Comparison of ENCODE assay signal across 16 cellular contexts in the genomic region with DNA sequence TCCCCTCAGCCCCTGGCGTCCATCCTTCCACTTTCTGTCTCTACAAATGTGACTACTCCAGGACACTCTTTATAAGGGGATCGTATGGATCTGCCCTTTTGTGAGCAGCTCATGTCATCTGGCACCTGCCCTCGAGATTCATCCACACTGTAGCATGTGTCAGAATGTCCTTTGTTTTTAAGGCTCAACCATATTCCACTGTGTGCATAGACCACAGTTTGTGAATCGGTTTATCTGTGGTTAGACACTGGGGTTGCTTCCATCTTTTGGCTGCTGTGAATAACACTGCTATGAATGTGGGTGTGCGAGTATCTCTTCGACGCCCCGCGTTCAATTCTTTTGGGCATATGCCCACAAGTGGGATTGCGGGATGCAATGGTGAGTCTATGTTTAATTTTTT.
A peak's percentile ranks its signal among the peaks of the same experiment; 100 is the strongest.
DNase-seq lines count a peak whose midpoint lies in the region; ATAC-seq and TF ChIP-seq lines count a peak whose summit lies in the region.
"Had no signal": no experiment of that assay in that cellular context is flagged by ENCODE, and none has a peak within 500 bp of the region (broad histone marks: within the 10 kb centered on the region; RNA-seq: fewer than 3 reads in every experiment).

No MANE protein-coding gene starts in this region.

- no peaks in the 10 kb centered on the region for H3K36me3 ChIP-seq in HCT116 (ENCODE audit: control insufficient read depth in 1 of 2, insufficient read depth in 2 of 2, low read length in 2 of 2)

- H3K79me2 ChIP-seq in HCT116 (ENCODE audit: insufficient read depth, low read length), result no peaks in the 10 kb centered on the region

- TF ChIP-seq RAD21 in HCT116 (IDR thresholded peaks at IDR 0.05; ENCODE audit: low read depth), result no peak

- TF ChIP-seq CTCF in HCT116 (IDR thresholded peaks at IDR 0.05 in 2 of 3, conservative IDR thresholded peaks at IDR 0.05 in 1 of 3; ENCODE audit: borderline replicate concordance in 1 of 3, insufficient read depth in 1 of 3, low read depth in 2 of 3, low read length in 2 of 3) (no peak), endothelial cell (IDR thresholded peaks at IDR 0.05; ENCODE audit: unreplicated experiment) (no peak)

- no peak for ATAC-seq in HCT116
- no peak for ATAC-seq in activated T-helper 17 cell treated with anti-CD3 and anti-CD28 coated beads, Interleukin-2, amount 50 U/mL, for 72 hours (replicated peaks)
- ATAC-seq in activated T-cell treated with anti-CD3 and anti-CD28 coated beads, Interleukin-2, amount 50 U/mL, for 4 hours, result no peak
- ATAC-seq: GM12878, GM23338 had no signal

- H3K9me3 ChIP-seq in HCT116 (ENCODE audit: control insufficient read depth in 1 of 2, insufficient read depth in 1 of 2, low read depth in 1 of 2, low read length in 2 of 2), result no peaks in the 10 kb centered on the region

- peaks cover 3% of the 10 kb centered on the region for H3K27me3 Mint-ChIP-seq in endothelial cell (ENCODE audit: unreplicated experiment)
- H3K27me3 Mint-ChIP-seq in activated T-helper 17 cell treated with anti-CD3 and anti-CD28 coated beads, Interleukin-2, amount 50 U/mL, for 72 hours, result peaks cover 20% of the 10 kb centered on the region
- H3K27me3 Mint-ChIP-seq in activated T-cell treated with anti-CD3 and anti-CD28 coated beads, Interleukin-2, amount 50 U/mL, for 4 hours (ENCODE audit: low read depth), result peaks cover 16% of the 10 kb centered on the region
- peaks cover 8% of the 10 kb centered on the region for H3K27me3 Mint-ChIP-seq in activated T-helper 2 cell treated with anti-CD3 and anti-CD28 coated beads, Interferon-gamma antibody, Interleukin-2, Interleukin-4, amounts not matched to agents 10 μg/mL and 5 μg/mL and 100 μg/mL, durations not matched to agents 14 hours and 24 hours and 36 hours (ENCODE audit: low read depth)

- no TSS peak for BruUV-seq in HCT116 (replicated peaks; lab: Mats Ljungman, UMichigan)

- H3K9me3 Mint-ChIP-seq in endothelial cell (ENCODE audit: unreplicated experiment), result no peaks in the 10 kb centered on the region
- no peaks in the 10 kb centered on the region for H3K9me3 Mint-ChIP-seq in activated T-helper 17 cell treated with anti-CD3 and anti-CD28 coated beads, Interleukin-2, amount 50 U/mL, for 72 hours
- no peaks in the 10 kb centered on the region for H3K9me3 Mint-ChIP-seq in activated T-cell treated with anti-CD3 and anti-CD28 coated beads, Interleukin-2, amount 50 U/mL, for 4 hours
- no peaks in the 10 kb centered on the region for H3K9me3 Mint-ChIP-seq in activated T-helper 2 cell treated with anti-CD3 and anti-CD28 coated beads, Interferon-gamma antibody, Interleukin-2, Interleukin-4, amounts not matched to agents 10 μg/mL and 5 μg/mL and 100 μg/mL, durations not matched to agents 14 hours and 24 hours and 36 hours
- H3K9me3 Mint-ChIP-seq: CD4-positive, alpha-beta memory T cell; GM23338; H9; HFFc6 had no signal

- DNase-seq in HCT116 (ENCODE audit: low read depth, low spot score) (no peak), MV-4-11 (lab: John Stamatoyannopoulos, UW) (peak; percentile 37), endothelial cell (ENCODE audit: low spot score) (no peak)
- DNase-seq in activated T-cell treated with anti-CD3 and anti-CD28 coated beads, Interleukin-2, amount 50 U/mL, for 4 hours, result no peak
- no peak for DNase-seq in activated T-helper 2 cell treated with anti-CD3 and anti-CD28 coated beads, Interferon-gamma antibody, Interleukin-2, Interleukin-4, amounts not matched to agents 10 μg/mL and 5 μg/mL and 100 μg/mL, durations not matched to agents 14 hours and 24 hours and 36 hours (ENCODE audit: low spot score)
- DNase-seq: C1 segment of cervical spinal cord; Calu3; CD4-positive, alpha-beta memory T cell; COR-L47; DMS53; DMS79 treated with DMSO at 0.1 percent for 48 hours; H9; HFFc6 had no signal

- intact Hi-C loops in HCT116 (cut with micrococcal nuclease), result no loop called here
- intact Hi-C loops in activated T-helper 2 cell treated with anti-CD3 and anti-CD28 coated beads, Interferon-gamma antibody, Interleukin-2, Interleukin-4, amounts not matched to agents 10 μg/mL and 5 μg/mL and 100 μg/mL, durations not matched to agents 14 hours and 24 hours and 36 hours (cut with micrococcal nuclease), result no loop called here

- H2AFZ ChIP-seq in HCT116 (ENCODE audit: low read depth, low read length, poor library complexity, severe bottlenecking), result no peak overlapping the region
- H2AFZ ChIP-seq: GM23338 had no signal

- TF ChIP-seq POLR2A in HCT116 (IDR thresholded peaks at IDR 0.05; ENCODE audit: borderline replicate concordance, extremely low read depth, insufficient read depth, insufficient read length), result no peak

- no peaks in the 10 kb centered on the region for H4K20me1 ChIP-seq in HCT116 (ENCODE audit: insufficient read depth)

- H3K27ac ChIP-seq in HCT116 (ENCODE audit: low read depth, low read length), result no peak overlapping the region

- no peak overlapping the region for H3K4me3 ChIP-seq in HCT116 (replicated peaks in 1 of 2; ENCODE audit: low read depth in 1 of 2, low read length in 2 of 2)
- H3K4me3 ChIP-seq: GM12878, GM23338 had no signal

- H3K9me2 ChIP-seq in HCT116 (ENCODE audit: insufficient read depth), result no peaks in the 10 kb centered on the region

- H3K4me1 ChIP-seq in HCT116 (ENCODE audit: control insufficient read depth in 1 of 2, insufficient read depth in 2 of 2, low read length in 2 of 2), result no peaks in the 10 kb centered on the region

- H3K36me3 Mint-ChIP-seq in endothelial cell (ENCODE audit: low read depth, unreplicated experiment), result peaks cover 15% of the 10 kb centered on the region
- no peaks in the 10 kb centered on the region for H3K36me3 Mint-ChIP-seq in activated T-helper 17 cell treated with anti-CD3 and anti-CD28 coated beads, Interleukin-2, amount 50 U/mL, for 72 hours (ENCODE audit: low read depth)
- no peaks in the 10 kb centered on the region for H3K36me3 Mint-ChIP-seq in activated T-cell treated with anti-CD3 and anti-CD28 coated beads, Interleukin-2, amount 50 U/mL, for 4 hours (ENCODE audit: insufficient read depth)
- no peaks in the 10 kb centered on the region for H3K36me3 Mint-ChIP-seq in activated T-helper 2 cell treated with anti-CD3 and anti-CD28 coated beads, Interferon-gamma antibody, Interleukin-2, Interleukin-4, amounts not matched to agents 10 μg/mL and 5 μg/mL and 100 μg/mL, durations not matched to agents 14 hours and 24 hours and 36 hours (ENCODE audit: low read depth)
- H3K36me3 Mint-ChIP-seq: CD4-positive, alpha-beta memory T cell had no signal

- H3K4me1 Mint-ChIP-seq in endothelial cell (ENCODE audit: unreplicated experiment), result peaks cover 31% of the 10 kb centered on the region
- H3K4me1 Mint-ChIP-seq in activated T-helper 17 cell treated with anti-CD3 and anti-CD28 coated beads, Interleukin-2, amount 50 U/mL, for 72 hours, result no peaks in the 10 kb centered on the region
- no peaks in the 10 kb centered on the region for H3K4me1 Mint-ChIP-seq in activated T-cell treated with anti-CD3 and anti-CD28 coated beads, Interleukin-2, amount 50 U/mL, for 4 hours (ENCODE audit: low read depth)
- no peaks in the 10 kb centered on the region for H3K4me1 Mint-ChIP-seq in activated T-helper 2 cell treated with anti-CD3 and anti-CD28 coated beads, Interferon-gamma antibody, Interleukin-2, Interleukin-4, amounts not matched to agents 10 μg/mL and 5 μg/mL and 100 μg/mL, durations not matched to agents 14 hours and 24 hours and 36 hours (ENCODE audit: low read depth)
- H3K4me1 Mint-ChIP-seq: CD4-positive, alpha-beta memory T cell had no signal

- peak overlapping the region; percentile 31 for H3K27ac Mint-ChIP-seq in endothelial cell (ENCODE audit: unreplicated experiment)
- no peak overlapping the region for H3K27ac Mint-ChIP-seq in activated T-helper 17 cell treated with anti-CD3 and anti-CD28 coated beads, Interleukin-2, amount 50 U/mL, for 72 hours
- H3K27ac Mint-ChIP-seq in activated T-helper 2 cell treated with anti-CD3 and anti-CD28 coated beads, Interferon-gamma antibody, Interleukin-2, Interleukin-4, amounts not matched to agents 10 μg/mL and 5 μg/mL and 100 μg/mL, durations not matched to agents 14 hours and 24 hours and 36 hours, result no peak overlapping the region
- H3K27ac Mint-ChIP-seq: CD4-positive, alpha-beta memory T cell; GM23338; H9; HFFc6 had no signal

- CTCF ChIA-PET in HCT116 (lab: Charles Lee), result no interaction called here

- POLR2A ChIA-PET in HCT116 (lab: Charles Lee), result no interaction called here

- H3K4me3 Mint-ChIP-seq in endothelial cell (ENCODE audit: unreplicated experiment), result no peak overlapping the region
- H3K4me3 Mint-ChIP-seq in activated T-helper 17 cell treated with anti-CD3 and anti-CD28 coated beads, Interleukin-2, amount 50 U/mL, for 72 hours, result no peak overlapping the region
- H3K4me3 Mint-ChIP-seq in activated T-cell treated with anti-CD3 and anti-CD28 coated beads, Interleukin-2, amount 50 U/mL, for 4 hours, result no peak overlapping the region
- H3K4me3 Mint-ChIP-seq in activated T-helper 2 cell treated with anti-CD3 and anti-CD28 coated beads, Interferon-gamma antibody, Interleukin-2, Interleukin-4, amounts not matched to agents 10 μg/mL and 5 μg/mL and 100 μg/mL, durations not matched to agents 14 hours and 24 hours and 36 hours (ENCODE audit: low read depth), result no peak overlapping the region
- H3K4me3 Mint-ChIP-seq: CD4-positive, alpha-beta memory T cell; GM23338; H9; HFFc6 had no signal

- H3K4me2 ChIP-seq in HCT116 (ENCODE audit: low read length), result no peak overlapping the region
- H3K4me2 ChIP-seq: GM23338 had no signal

- H3K9ac ChIP-seq in HCT116 (ENCODE audit: low read length), result no peak overlapping the region

- RAD21 ChIA-PET in HCT116 (lab: Charles Lee; ENCODE audit: low non-redundant PET in 1 of 2, low total read pairs in 2 of 2, uncharacterized antibody in 2 of 2, unreplicated experiment in 2 of 2), result no interaction called here

- no peaks in the 10 kb centered on the region for H3K27me3 ChIP-seq in HCT116 (ENCODE audit: insufficient read depth, low read length)
